Comparison of ENCODE assay signal across 34 cellular contexts in genomic region chr15:93170320-93170719, GRCh38.
"Had no signal": no experiment of that assay in that cellular context is flagged by ENCODE, and none has a peak within 500 bp of the region (broad histone marks: within the 10 kb centered on the region; RNA-seq: fewer than 3 reads in every experiment).

No MANE protein-coding gene starts in this region.

- H3K27ac Mint-ChIP-seq: activated B cell treated with CpG ODN at 0.5 μM for 24 hours; activated CD8-positive, alpha-beta T cell treated with anti-CD3 and anti-CD28 coated beads for 36 hours; activated naive CD4-positive, alpha-beta T cell treated with anti-CD3 and anti-CD28 coated beads for 36 hours; activated naive CD4-positive, alpha-beta T cell treated with anti-CD3 and anti-CD28 coated beads, Interleukin-2, amount 50 U/mL, for 24 hours; activated naive CD8-positive, alpha-beta T cell treated with anti-CD3 and anti-CD28 coated beads for 36 hours; activated naive CD8-positive, alpha-beta T cell treated with anti-CD3 and anti-CD28 coated beads, Interleukin-2, amount 50 U/mL, for 24 hours; activated T-helper 1 cell treated with anti-CD3 and anti-CD28 coated beads, Interleukin-12 subunit alpha, Interleukin-12 subunit beta, Interleukin-2, Interleukin-4 antibody, amounts not matched to agents 30 ng/mL and 10 ng/mL and 1 ng/mL, durations not matched to agents 14 hours and 24 hours and 36 hours; activated T-helper 2 cell treated with anti-CD3 and anti-CD28 coated beads, Interferon-gamma antibody, Interleukin-2, Interleukin-4, amounts not matched to agents 10 μg/mL and 5 μg/mL and 100 μg/mL, durations not matched to agents 14 hours and 24 hours and 36 hours; dendritic cell treated with granulocyte-macrophage colony-stimulating factor and Interleukin-4, amounts not matched to agents 40 ng/mL and 50 ng/mL, for 4 days; endodermal cell; T-helper 17 cell; T-helper 2 cell treated with Interferon-gamma antibody and Interleukin-4, amounts not matched to agents 5 μg/mL and 100 μg/mL, for 36 hours had no signal

- H3K27ac ChIP-seq: adrenal gland, coronary artery, dorsolateral prefrontal cortex, WERI-Rb-1 had no signal

- DNase-seq: activated B cell treated with CpG ODN at 0.5 μM for 24 hours; activated CD4-positive, alpha-beta T cell treated with anti-CD3 and anti-CD28 coated beads for 48 hours; activated CD4-positive, alpha-beta T cell treated with anti-CD3 and anti-CD28 coated beads, Interleukin-2, amount 50 U/mL, for 1 hour; activated CD4-positive, alpha-beta T cell treated with anti-CD3 and anti-CD28 coated beads, Interleukin-2, amount 50 U/mL, for 48 hours; activated CD8-positive, alpha-beta memory T cell treated with anti-CD3 and anti-CD28 coated beads for 24 hours; activated CD8-positive, alpha-beta T cell treated with anti-CD3 and anti-CD28 coated beads for 36 hours; activated effector memory CD4-positive, alpha-beta T cell treated with anti-CD3 and anti-CD28 coated beads, Interleukin-2, amount 50 U/mL, for 16 hours; activated naive CD4-positive, alpha-beta T cell treated with anti-CD3 and anti-CD28 coated beads for 36 hours; activated naive CD8-positive, alpha-beta T cell treated with anti-CD3 and anti-CD28 coated beads for 36 hours; activated naive CD8-positive, alpha-beta T cell treated with anti-CD3 and anti-CD28 coated beads, Interleukin-2, amount 50 U/mL, for 24 hours; activated T-cell treated with anti-CD3 and anti-CD28 coated beads, Interleukin-2, amount 50 U/mL, for 48 hours; adrenal gland; amygdala; aorta; dorsolateral prefrontal cortex; effector memory CD4-positive, alpha-beta T cell; endodermal cell; foreskin fibroblast; head of caudate nucleus; T-helper 17 cell; T1000; WERI-Rb-1 had no signal

- H3K9me3 ChIP-seq: adrenal gland had no signal

- FAIRE-seq: bronchial epithelial cell, frontal cortex had no signal

- H3K4me3 Mint-ChIP-seq: activated B cell treated with CpG ODN at 0.5 μM for 24 hours; activated CD8-positive, alpha-beta T cell treated with anti-CD3 and anti-CD28 coated beads for 36 hours; activated naive CD4-positive, alpha-beta T cell treated with anti-CD3 and anti-CD28 coated beads for 36 hours; activated naive CD4-positive, alpha-beta T cell treated with anti-CD3 and anti-CD28 coated beads, Interleukin-2, amount 50 U/mL, for 24 hours; activated naive CD8-positive, alpha-beta T cell treated with anti-CD3 and anti-CD28 coated beads for 36 hours; activated naive CD8-positive, alpha-beta T cell treated with anti-CD3 and anti-CD28 coated beads, Interleukin-2, amount 50 U/mL, for 24 hours; activated T-helper 1 cell treated with anti-CD3 and anti-CD28 coated beads, Interleukin-12 subunit alpha, Interleukin-12 subunit beta, Interleukin-2, Interleukin-4 antibody, amounts not matched to agents 30 ng/mL and 10 ng/mL and 1 ng/mL, durations not matched to agents 14 hours and 24 hours and 36 hours; central memory CD8-positive, alpha-beta T cell; dendritic cell treated with granulocyte-macrophage colony-stimulating factor and Interleukin-4, amounts not matched to agents 40 ng/mL and 50 ng/mL, for 4 days; endodermal cell; T-helper 17 cell; T-helper 2 cell treated with Interferon-gamma antibody and Interleukin-4, amounts not matched to agents 5 μg/mL and 100 μg/mL, for 36 hours had no signal

- ATAC-seq: activated CD4-positive, CD25-positive, alpha-beta regulatory T cell treated with anti-CD3 and anti-CD28 coated beads, Interleukin-2, amount 50 U/mL, for 24 hours; activated CD8-positive, alpha-beta T cell treated with anti-CD3 and anti-CD28 coated beads for 36 hours; activated naive CD8-positive, alpha-beta T cell treated with anti-CD3 and anti-CD28 coated beads, Interleukin-2, amount 50 U/mL, for 24 hours; esophagus mucosa; T-helper 17 cell had no signal

- H3K4me1 ChIP-seq: adrenal gland had no signal

- H3K9me3 Mint-ChIP-seq: activated CD8-positive, alpha-beta T cell treated with anti-CD3 and anti-CD28 coated beads for 36 hours; activated naive CD4-positive, alpha-beta T cell treated with anti-CD3 and anti-CD28 coated beads for 36 hours; activated naive CD4-positive, alpha-beta T cell treated with anti-CD3 and anti-CD28 coated beads, Interleukin-2, amount 50 U/mL, for 24 hours; activated naive CD8-positive, alpha-beta T cell treated with anti-CD3 and anti-CD28 coated beads, Interleukin-2, amount 50 U/mL, for 24 hours; activated T-helper 1 cell treated with anti-CD3 and anti-CD28 coated beads, Interleukin-12 subunit alpha, Interleukin-12 subunit beta, Interleukin-2, Interleukin-4 antibody, amounts not matched to agents 30 ng/mL and 10 ng/mL and 1 ng/mL, durations not matched to agents 14 hours and 24 hours and 36 hours; activated T-helper 2 cell treated with anti-CD3 and anti-CD28 coated beads, Interferon-gamma antibody, Interleukin-2, Interleukin-4, amounts not matched to agents 10 μg/mL and 5 μg/mL and 100 μg/mL, durations not matched to agents 14 hours and 24 hours and 36 hours; central memory CD8-positive, alpha-beta T cell had no signal

- H3K36me3 Mint-ChIP-seq: activated naive CD4-positive, alpha-beta T cell treated with anti-CD3 and anti-CD28 coated beads, Interleukin-2, amount 50 U/mL, for 24 hours; brain had no signal

- H3K4me1 Mint-ChIP-seq: activated B cell treated with CpG ODN at 0.5 μM for 24 hours; activated naive CD4-positive, alpha-beta T cell treated with anti-CD3 and anti-CD28 coated beads, Interleukin-2, amount 50 U/mL, for 24 hours; activated naive CD8-positive, alpha-beta T cell treated with anti-CD3 and anti-CD28 coated beads for 36 hours; activated naive CD8-positive, alpha-beta T cell treated with anti-CD3 and anti-CD28 coated beads, Interleukin-2, amount 50 U/mL, for 24 hours; T-helper 17 cell had no signal

- H3K4me3 ChIP-seq: adrenal gland, coronary artery, dorsolateral prefrontal cortex had no signal
